In the genomic region with DNA sequence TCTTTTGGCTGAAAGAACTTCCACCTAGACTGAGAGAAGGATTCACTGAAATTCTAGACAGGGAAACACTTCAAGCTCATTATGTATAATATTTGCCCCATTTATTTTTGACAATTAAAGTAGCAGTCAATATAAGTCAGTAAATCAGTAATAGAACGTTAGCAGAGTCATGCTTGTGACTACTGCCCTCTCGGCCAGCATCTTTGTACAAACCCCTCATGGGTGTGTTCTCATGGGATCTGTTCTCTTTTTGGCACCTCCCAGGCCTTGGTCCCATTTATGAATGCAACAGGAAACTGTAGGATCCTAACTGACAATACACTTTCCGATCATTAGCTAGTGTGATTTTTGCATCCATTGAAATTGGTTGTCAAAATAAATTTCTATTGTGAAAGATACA, we compare ENCODE assay signal across 2 cellular contexts.
TF ChIP-seq lines count a peak whose summit lies in the region.

No MANE protein-coding gene starts in this region.

TF ChIP-seq in SK-N-SH, 30 proteins besides CTCF, POLR2A, EP300 and RAD21 (continued from another document):
- TF ChIP-seq, protein P1, sequence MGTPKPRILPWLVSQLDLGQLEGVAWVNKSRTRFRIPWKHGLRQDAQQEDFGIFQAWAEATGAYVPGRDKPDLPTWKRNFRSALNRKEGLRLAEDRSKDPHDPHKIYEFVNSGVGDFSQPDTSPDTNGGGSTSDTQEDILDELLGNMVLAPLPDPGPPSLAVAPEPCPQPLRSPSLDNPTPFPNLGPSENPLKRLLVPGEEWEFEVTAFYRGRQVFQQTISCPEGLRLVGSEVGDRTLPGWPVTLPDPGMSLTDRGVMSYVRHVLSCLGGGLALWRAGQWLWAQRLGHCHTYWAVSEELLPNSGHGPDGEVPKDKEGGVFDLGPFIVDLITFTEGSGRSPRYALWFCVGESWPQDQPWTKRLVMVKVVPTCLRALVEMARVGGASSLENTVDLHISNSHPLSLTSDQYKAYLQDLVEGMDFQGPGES (IDR thresholded peaks at IDR 0.05; ENCODE audit: low read depth, low read length): no peak
- TF ChIP-seq NFIC (IDR thresholded peaks at IDR 0.05; ENCODE audit: borderline replicate concordance) (no peak), ELF1 (IDR thresholded peaks at IDR 0.05) (no peak), SIN3A (IDR thresholded peaks at IDR 0.05; ENCODE audit: borderline replicate concordance, low read depth, low read length) (no peak), GABPA (IDR thresholded peaks at IDR 0.05; ENCODE audit: low read depth) (no peak), RFX5 (IDR thresholded peaks at IDR 0.05; ENCODE audit: low read length) (no peak), EZH2phosphoT487 (IDR thresholded peaks at IDR 0.05; ENCODE audit: borderline replicate concordance, low read depth) (no peak), TCF12 (IDR thresholded peaks at IDR 0.05) (no peak), SMC3 (IDR thresholded peaks at IDR 0.05; ENCODE audit: low read depth, low read length) (no peak), FOXM1 (IDR thresholded peaks at IDR 0.05; ENCODE audit: low read depth) (no peak)
- TF ChIP-seq, protein P2, sequence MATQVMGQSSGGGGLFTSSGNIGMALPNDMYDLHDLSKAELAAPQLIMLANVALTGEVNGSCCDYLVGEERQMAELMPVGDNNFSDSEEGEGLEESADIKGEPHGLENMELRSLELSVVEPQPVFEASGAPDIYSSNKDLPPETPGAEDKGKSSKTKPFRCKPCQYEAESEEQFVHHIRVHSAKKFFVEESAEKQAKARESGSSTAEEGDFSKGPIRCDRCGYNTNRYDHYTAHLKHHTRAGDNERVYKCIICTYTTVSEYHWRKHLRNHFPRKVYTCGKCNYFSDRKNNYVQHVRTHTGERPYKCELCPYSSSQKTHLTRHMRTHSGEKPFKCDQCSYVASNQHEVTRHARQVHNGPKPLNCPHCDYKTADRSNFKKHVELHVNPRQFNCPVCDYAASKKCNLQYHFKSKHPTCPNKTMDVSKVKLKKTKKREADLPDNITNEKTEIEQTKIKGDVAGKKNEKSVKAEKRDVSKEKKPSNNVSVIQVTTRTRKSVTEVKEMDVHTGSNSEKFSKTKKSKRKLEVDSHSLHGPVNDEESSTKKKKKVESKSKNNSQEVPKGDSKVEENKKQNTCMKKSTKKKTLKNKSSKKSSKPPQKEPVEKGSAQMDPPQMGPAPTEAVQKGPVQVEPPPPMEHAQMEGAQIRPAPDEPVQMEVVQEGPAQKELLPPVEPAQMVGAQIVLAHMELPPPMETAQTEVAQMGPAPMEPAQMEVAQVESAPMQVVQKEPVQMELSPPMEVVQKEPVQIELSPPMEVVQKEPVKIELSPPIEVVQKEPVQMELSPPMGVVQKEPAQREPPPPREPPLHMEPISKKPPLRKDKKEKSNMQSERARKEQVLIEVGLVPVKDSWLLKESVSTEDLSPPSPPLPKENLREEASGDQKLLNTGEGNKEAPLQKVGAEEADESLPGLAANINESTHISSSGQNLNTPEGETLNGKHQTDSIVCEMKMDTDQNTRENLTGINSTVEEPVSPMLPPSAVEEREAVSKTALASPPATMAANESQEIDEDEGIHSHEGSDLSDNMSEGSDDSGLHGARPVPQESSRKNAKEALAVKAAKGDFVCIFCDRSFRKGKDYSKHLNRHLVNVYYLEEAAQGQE (IDR thresholded peaks at IDR 0.05; ENCODE audit: low read depth, low read length): no peak

TF ChIP-seq in SK-N-SH treated with all-trans-retinoic acid at 6 μM for 48 hours, 23 proteins besides CTCF, POLR2A, EP300 and RAD21 (continued from another document):
- TF ChIP-seq, protein P3, sequence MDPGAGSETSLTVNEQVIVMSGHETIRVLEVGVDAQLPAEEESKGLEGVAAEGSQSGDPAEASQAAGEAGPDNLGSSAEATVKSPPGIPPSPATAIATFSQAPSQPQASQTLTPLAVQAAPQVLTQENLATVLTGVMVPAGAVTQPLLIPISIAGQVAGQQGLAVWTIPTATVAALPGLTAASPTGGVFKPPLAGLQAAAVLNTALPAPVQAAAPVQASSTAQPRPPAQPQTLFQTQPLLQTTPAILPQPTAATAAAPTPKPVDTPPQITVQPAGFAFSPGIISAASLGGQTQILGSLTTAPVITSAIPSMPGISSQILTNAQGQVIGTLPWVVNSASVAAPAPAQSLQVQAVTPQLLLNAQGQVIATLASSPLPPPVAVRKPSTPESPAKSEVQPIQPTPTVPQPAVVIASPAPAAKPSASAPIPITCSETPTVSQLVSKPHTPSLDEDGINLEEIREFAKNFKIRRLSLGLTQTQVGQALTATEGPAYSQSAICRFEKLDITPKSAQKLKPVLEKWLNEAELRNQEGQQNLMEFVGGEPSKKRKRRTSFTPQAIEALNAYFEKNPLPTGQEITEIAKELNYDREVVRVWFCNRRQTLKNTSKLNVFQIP (CRISPR knock-in tag; IDR thresholded peaks at IDR 0.05; ENCODE audit: borderline replicate concordance, low read depth): no peak
- TF ChIP-seq ZNF8 (CRISPR knock-in tag; IDR thresholded peaks at IDR 0.05) (no peak), SNAI2 (CRISPR knock-in tag; IDR thresholded peaks at IDR 0.05) (no peak), GLIS3 (CRISPR knock-in tag; IDR thresholded peaks at IDR 0.05) (no peak), BACH2 (CRISPR knock-in tag; IDR thresholded peaks at IDR 0.05; ENCODE audit: borderline replicate concordance) (no peak), TOX (CRISPR knock-in tag; IDR thresholded peaks at IDR 0.05; ENCODE audit: borderline replicate concordance) (no peak), ISL1 (CRISPR knock-in tag; IDR thresholded peaks at IDR 0.05) (no peak), TCF4 (CRISPR knock-in tag; IDR thresholded peaks at IDR 0.05; ENCODE audit: borderline replicate concordance) (no peak), ZFP30 (CRISPR knock-in tag; IDR thresholded peaks at IDR 0.05) (no peak)
- TF ChIP-seq, protein P4, sequence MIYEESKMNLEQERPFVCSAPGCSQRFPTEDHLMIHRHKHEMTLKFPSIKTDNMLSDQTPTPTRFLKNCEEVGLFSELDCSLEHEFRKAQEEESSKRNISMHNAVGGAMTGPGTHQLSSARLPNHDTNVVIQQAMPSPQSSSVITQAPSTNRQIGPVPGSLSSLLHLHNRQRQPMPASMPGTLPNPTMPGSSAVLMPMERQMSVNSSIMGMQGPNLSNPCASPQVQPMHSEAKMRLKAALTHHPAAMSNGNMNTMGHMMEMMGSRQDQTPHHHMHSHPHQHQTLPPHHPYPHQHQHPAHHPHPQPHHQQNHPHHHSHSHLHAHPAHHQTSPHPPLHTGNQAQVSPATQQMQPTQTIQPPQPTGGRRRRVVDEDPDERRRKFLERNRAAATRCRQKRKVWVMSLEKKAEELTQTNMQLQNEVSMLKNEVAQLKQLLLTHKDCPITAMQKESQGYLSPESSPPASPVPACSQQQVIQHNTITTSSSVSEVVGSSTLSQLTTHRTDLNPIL (CRISPR knock-in tag; IDR thresholded peaks at IDR 0.05; ENCODE audit: low read depth): no peak
- TF ChIP-seq, protein P5, sequence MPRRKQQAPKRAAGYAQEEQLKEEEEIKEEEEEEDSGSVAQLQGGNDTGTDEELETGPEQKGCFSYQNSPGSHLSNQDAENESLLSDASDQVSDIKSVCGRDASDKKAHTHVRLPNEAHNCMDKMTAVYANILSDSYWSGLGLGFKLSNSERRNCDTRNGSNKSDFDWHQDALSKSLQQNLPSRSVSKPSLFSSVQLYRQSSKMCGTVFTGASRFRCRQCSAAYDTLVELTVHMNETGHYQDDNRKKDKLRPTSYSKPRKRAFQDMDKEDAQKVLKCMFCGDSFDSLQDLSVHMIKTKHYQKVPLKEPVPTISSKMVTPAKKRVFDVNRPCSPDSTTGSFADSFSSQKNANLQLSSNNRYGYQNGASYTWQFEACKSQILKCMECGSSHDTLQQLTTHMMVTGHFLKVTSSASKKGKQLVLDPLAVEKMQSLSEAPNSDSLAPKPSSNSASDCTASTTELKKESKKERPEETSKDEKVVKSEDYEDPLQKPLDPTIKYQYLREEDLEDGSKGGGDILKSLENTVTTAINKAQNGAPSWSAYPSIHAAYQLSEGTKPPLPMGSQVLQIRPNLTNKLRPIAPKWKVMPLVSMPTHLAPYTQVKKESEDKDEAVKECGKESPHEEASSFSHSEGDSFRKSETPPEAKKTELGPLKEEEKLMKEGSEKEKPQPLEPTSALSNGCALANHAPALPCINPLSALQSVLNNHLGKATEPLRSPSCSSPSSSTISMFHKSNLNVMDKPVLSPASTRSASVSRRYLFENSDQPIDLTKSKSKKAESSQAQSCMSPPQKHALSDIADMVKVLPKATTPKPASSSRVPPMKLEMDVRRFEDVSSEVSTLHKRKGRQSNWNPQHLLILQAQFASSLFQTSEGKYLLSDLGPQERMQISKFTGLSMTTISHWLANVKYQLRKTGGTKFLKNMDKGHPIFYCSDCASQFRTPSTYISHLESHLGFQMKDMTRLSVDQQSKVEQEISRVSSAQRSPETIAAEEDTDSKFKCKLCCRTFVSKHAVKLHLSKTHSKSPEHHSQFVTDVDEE (CRISPR knock-in tag; IDR thresholded peaks at IDR 0.05): no peak
